Comparison of ENCODE assay signal across 17 cellular contexts in the genomic region with DNA sequence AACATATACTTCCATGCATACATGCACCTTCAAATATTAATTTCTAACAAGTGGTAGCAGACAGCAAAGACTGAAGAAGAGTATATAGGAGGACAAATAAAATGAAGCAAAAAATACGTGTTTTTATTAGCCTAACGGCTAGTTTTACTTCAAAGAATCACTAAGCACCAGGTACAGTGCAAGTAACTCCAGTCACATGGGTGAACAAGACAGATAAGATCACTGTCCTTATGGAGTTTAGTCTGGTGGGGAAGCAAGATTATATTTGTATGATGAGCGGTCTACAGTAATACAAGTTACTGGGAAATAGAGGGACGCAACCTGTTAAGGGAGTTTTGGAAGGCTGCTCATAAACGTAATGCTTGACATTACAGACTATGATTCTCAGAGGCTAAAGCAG. TPM values are rescaled to one million over a fixed set of nuclear protein-coding genes. Genes with fewer than 3 reads are reported as not detected.
DNase-seq lines count a peak whose midpoint lies in the region; ATAC-seq, FAIRE-seq and TF ChIP-seq lines count a peak whose summit lies in the region.
"Had no signal": no experiment of that assay in that cellular context is flagged by ENCODE, and none has a peak within 500 bp of the region (broad histone marks: within the 10 kb centered on the region; RNA-seq: fewer than 3 reads in every experiment).

No MANE protein-coding gene starts in this region.

- H4K20me1 ChIP-seq in K562 (replicated peaks; ENCODE audit: control insufficient read depth, insufficient read depth, low read length) (no peaks in the 10 kb centered on the region), keratinocyte (ENCODE audit: control insufficient read depth, extremely low read depth, insufficient read depth, low read length) (no peaks in the 10 kb centered on the region)

- H3K27ac ChIP-seq in HL-60 (replicated peaks): 0 out of 2 replicates have a peak overlapping the region, but pooled peaks have one; percentile 16
- H3K27ac ChIP-seq in K562 (ENCODE audit: extremely low read depth, low read depth, low read length): peak overlapping the region; percentile 38; the same call in 2 of the 3 replicates
- peak overlapping the region; percentile 62 for H3K27ac ChIP-seq in keratinocyte (ENCODE audit: control insufficient read depth, insufficient read depth, low read length)

- POLR2A ChIA-PET in K562 (lab: Yijun Ruan, JAX): interaction anchor here (0.6 to 3.3 kb wide), 4 partner anchors 10 to 243 kb away, joined by 3 to 19 read pairs (median 9); a partner anchor contains a TSS

- H3K36me3 ChIP-seq in K562 (ENCODE audit: control insufficient read depth, insufficient read depth, low read length) (peaks cover 78% of the 10 kb centered on the region), keratinocyte (ENCODE audit: control insufficient read depth in 2 of 2, extremely low read depth in 1 of 2, insufficient read depth in 2 of 2, low read length in 2 of 2) (peaks cover 7 to 32% of the 10 kb centered on the region in 2 experiments)

- intact Hi-C loops in K562 (cut with micrococcal nuclease): no loop called here

- in situ Hi-C loops in K562 (cut with MboI): no loop called here

- H3K4me1 ChIP-seq in K562 (replicated peaks in 1 of 2; ENCODE audit: control insufficient read depth in 2 of 2, insufficient read depth in 2 of 2, low read length in 2 of 2): peaks cover 17 to 38% of the 10 kb centered on the region in 2 experiments; a peak in 3 of 5 replicates
- H3K4me1 ChIP-seq in keratinocyte (ENCODE audit: control insufficient read depth, extremely low read depth, insufficient read depth, low read length): peaks cover 33% of the 10 kb centered on the region
- H3K4me1 ChIP-seq: HAP-1 had no signal

- WGBS in K562 (ENCODE audit: insufficient coverage, low coverage, missing lambda C conversion rate): 26% methylated on average over 5 of the region's 5 CpGs

- no TSS peak for BruUV-seq in K562 (replicated peaks; lab: Mats Ljungman, UMichigan)

- no peak overlapping the region for H2AFZ ChIP-seq in K562 (ENCODE audit: low read depth, low read length)
- H2AFZ ChIP-seq in keratinocyte (ENCODE audit: control insufficient read depth, low read length): no peak overlapping the region

- H3K9ac ChIP-seq in K562 (ENCODE audit: insufficient read depth in 1 of 2, low read depth in 2 of 2, low read length in 2 of 2) (no peak overlapping the region), keratinocyte (ENCODE audit: control insufficient read depth, extremely low read depth, insufficient read depth, low read length) (no peak overlapping the region)

- H3K4me2 ChIP-seq in K562 (ENCODE audit: insufficient read depth, low read length) (peak overlapping the region; percentile 17; the same call in 1 of the 2 replicates), keratinocyte (ENCODE audit: control insufficient read depth, extremely low read depth, insufficient read depth, low read depth, low read length) (no peak overlapping the region)

- TF ChIP-seq RAD21 in K562 (CRISPR knock-in tag; conservative IDR thresholded peaks at IDR 0.05 in 1 of 2, IDR thresholded peaks at IDR 0.05 in 1 of 2): no peak

- FAIRE-seq in K562 (lab: Jason Lieb, UNC): no peak
- no peak for FAIRE-seq in keratinocyte (lab: Jason Lieb, UNC)
- FAIRE-seq: GM12891, GM18507 had no signal

- DNase-seq in HL-60 (ENCODE audit: low read depth in 1 of 2, low spot score in 1 of 2): no peak
- DNase-seq in K562 (ENCODE audit: extremely low read depth in 1 of 4, low spot score in 3 of 4): peak; percentile 34 to 44 (median 38)
- no peak for DNase-seq in keratinocyte (ENCODE audit: low read depth, low spot score)
- no peak for DNase-seq in GM19238 (ENCODE audit: insufficient read length, low spot score)
- no peak for DNase-seq in SW 1271 (lab: John Stamatoyannopoulos, UW)
- no peak for DNase-seq in EL
- DNase-seq: C1 segment of cervical spinal cord; Caco-2; CD4-positive, CD25-positive, alpha-beta regulatory T cell; CD8-positive, alpha-beta T cell; DMS 273 treated with DMSO at 0.1 percent for 48 hours; DMS79; GF-D8; GOT3 had no signal

- peak; percentile 64 for ATAC-seq in K562
- ATAC-seq: CD8-positive, alpha-beta T cell had no signal

- H3K4me3 ChIP-seq in HL-60 (replicated peaks; ENCODE audit: insufficient read depth, low read length) (no peak overlapping the region), K562 (no peak overlapping the region), keratinocyte (ENCODE audit: control insufficient read depth in 2 of 3, extremely low read depth in 1 of 3, insufficient read depth in 2 of 3, low read depth in 1 of 3, low read length in 3 of 3) (no peak overlapping the region)
- H3K4me3 ChIP-seq: HAP-1 had no signal

- no peak for TF ChIP-seq CTCF in HL-60 (IDR thresholded peaks at IDR 0.05; ENCODE audit: insufficient read depth, low read length)
- TF ChIP-seq CTCF in K562 (IDR thresholded peaks at IDR 0.05 in 2 of 3, conservative IDR thresholded peaks at IDR 0.05 in 1 of 3; ENCODE audit: insufficient read depth in 2 of 3, low read depth in 1 of 3, low read length in 3 of 3): no peak
- TF ChIP-seq CTCF in keratinocyte (optimal IDR thresholded peaks at IDR 0.05 in 1 of 3, IDR thresholded peaks at IDR 0.05 in 1 of 3, conservative IDR thresholded peaks at IDR 0.05 in 1 of 3; ENCODE audit: extremely low read depth in 1 of 3, insufficient read depth in 2 of 3, low read length in 3 of 3): no peak

- no peak for TF ChIP-seq POLR2A in K562 (conservative IDR thresholded peaks at IDR 0.05)

- H3K9me1 ChIP-seq in K562 (ENCODE audit: control insufficient read depth, insufficient read depth, low read length) (no peaks in the 10 kb centered on the region), keratinocyte (ENCODE audit: control insufficient read depth, extremely low read depth, insufficient read depth, low read length) (no peaks in the 10 kb centered on the region)

- no peaks in the 10 kb centered on the region for H3K9me3 ChIP-seq in K562 (replicated peaks; ENCODE audit: control insufficient read depth, insufficient read depth, low read depth, low read length)
- H3K9me3 ChIP-seq in keratinocyte (ENCODE audit: control insufficient read depth, low read depth, low read length): no peaks in the 10 kb centered on the region
- H3K9me3 ChIP-seq: Caco-2, HAP-1 had no signal

- no peak for TF ChIP-seq EP300 in K562 (IDR thresholded peaks at IDR 0.05; ENCODE audit: low read length)

- H3K79me2 ChIP-seq in K562 (ENCODE audit: control insufficient read depth, insufficient read depth, low read length) (peaks cover 42% of the 10 kb centered on the region), keratinocyte (ENCODE audit: control insufficient read depth, insufficient read depth, low read length) (peaks cover 31% of the 10 kb centered on the region)

- H3K27me3 ChIP-seq in HL-60 (ENCODE audit: insufficient read depth, poor library complexity, severe bottlenecking) (no peaks in the 10 kb centered on the region), K562 (ENCODE audit: control insufficient read depth in 2 of 2, insufficient read depth in 2 of 2, low read length in 2 of 2) (no peaks in the 10 kb centered on the region), keratinocyte (ENCODE audit: control insufficient read depth, extremely low read depth, insufficient read depth, low read length) (no peaks in the 10 kb centered on the region)

- CTCF ChIA-PET in K562 (lab: Yijun Ruan, JAX; ENCODE audit: low intra/inter-chr PET ratio): no interaction called here

- dilution Hi-C loops in keratinocyte (cut with MboI; ENCODE audit: extremely low pct_ligation_motif_present, low sequenced_read_pairs): no loop called here

TF ChIP-seq in K562, 482 proteins besides CTCF, POLR2A, EP300 and RAD21 (continues in another document):
- 0 out of 2 replicates have a peak, but pooled peaks have one; percentile 4 for TF ChIP-seq SMARCA4 (IDR thresholded peaks at IDR 0.05)
- TF ChIP-seq EHMT2 (IDR thresholded peaks at IDR 0.05): no peak
- no peak for TF ChIP-seq FOS (IDR thresholded peaks at IDR 0.05; ENCODE audit: extremely low read depth, insufficient read length)
- TF ChIP-seq, protein P1, sequence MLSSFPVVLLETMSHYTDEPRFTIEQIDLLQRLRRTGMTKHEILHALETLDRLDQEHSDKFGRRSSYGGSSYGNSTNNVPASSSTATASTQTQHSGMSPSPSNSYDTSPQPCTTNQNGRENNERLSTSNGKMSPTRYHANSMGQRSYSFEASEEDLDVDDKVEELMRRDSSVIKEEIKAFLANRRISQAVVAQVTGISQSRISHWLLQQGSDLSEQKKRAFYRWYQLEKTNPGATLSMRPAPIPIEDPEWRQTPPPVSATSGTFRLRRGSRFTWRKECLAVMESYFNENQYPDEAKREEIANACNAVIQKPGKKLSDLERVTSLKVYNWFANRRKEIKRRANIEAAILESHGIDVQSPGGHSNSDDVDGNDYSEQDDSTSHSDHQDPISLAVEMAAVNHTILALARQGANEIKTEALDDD (IDR thresholded peaks at IDR 0.05): 0 out of 2 replicates have a peak, but pooled peaks have one; percentile 43
- TF ChIP-seq SETDB1 (IDR thresholded peaks at IDR 0.05; ENCODE audit: low read length): no peak

RNA-seq across cellular contexts. Expression of a gene that starts 16.0 kb away (rescaled TPM):
- 68.9 and 132 TPM in 2 replicates for total RNA-seq in K562 (2011; cell fraction: chromatin; rRNA removed; ENCODE audit: low replicate concordance)
- 44.0 and 45.8 TPM in 2 replicates for total RNA-seq in K562 (2011; cell fraction: nucleolus; rRNA removed)
- total RNA-seq in K562 (2011; cell fraction: nucleoplasm; rRNA removed): 87.5 and 126 TPM in 2 replicates
- total RNA-seq in K562 (2014; rRNA removed) (24.5 and 26.8 TPM in 2 replicates), K562 (2014; rRNA removed; fragmentation: Illumina TruSeq; extraction: Trizol) (31.3 and 35.6 TPM in 2 replicates), K562 (2015; rRNA removed; fragmentation: Illumina TruSeq; extraction: Trizol) (27.6 and 28.1 TPM in 2 replicates), K562 (2021) (46.7 and 50.0 TPM in 2 replicates)
- polyA plus RNA-seq in K562 (2011; rRNA removed) (50.2 and 57.8 TPM in 2 replicates), K562 (2014; fragmentation: Illumina TruSeq; extraction: Trizol) (28.0 and 29.9 TPM in 2 replicates), K562 (2014; fragmentation: Nextera tagmentation; extraction: Ambion mirVana) (1 to 10 TPM; 2.5 to 2.9 TPM), K562 (2014; rRNA removed) (40.6 and 46.9 TPM in 2 replicates), keratinocyte (45.0 to 68.3 TPM (median 59.9 TPM) in 3 replicates)
- polyA plus RNA-seq in K562 (2011; cell fraction: cytosol; rRNA removed): 24.2 and 45.4 TPM in 2 replicates
- 52.8 and 54.2 TPM in 2 replicates for polyA plus RNA-seq in K562 (2011; cell fraction: nucleus; rRNA removed)
- polyA plus RNA-seq in K562 (2012): 14.4 and 22.9 TPM in 2 replicates
- 72.2 and 86.8 TPM in 2 replicates for polyA minus RNA-seq in K562 (2011; rRNA and poly(A)+ RNA removed)
- 17.1 and 20.9 TPM in 2 replicates for polyA minus RNA-seq in K562 (2011; cell fraction: cytosol; rRNA and poly(A)+ RNA removed)
- 35.3 and 73.3 TPM in 2 replicates for polyA minus RNA-seq in K562 (2011; cell fraction: nucleus; rRNA and poly(A)+ RNA removed)
- polyA plus RNA-seq in keratinocyte (2011; ENCODE audit: low read depth): 23.5 TPM
- 44.1 and 58.3 TPM in 2 replicates for polyA plus RNA-seq in keratinocyte (2011; cell fraction: cytosol; rRNA removed)
- polyA plus RNA-seq in keratinocyte (2011; cell fraction: nucleus; rRNA removed): 52.7 and 57.8 TPM in 2 replicates
- 24.2 and 41.3 TPM in 2 replicates for polyA plus RNA-seq in keratinocyte (2012; ENCODE audit: low replicate concordance)
- 49.1 to 88.5 TPM (median 56.9 TPM) in 3 replicates for polyA minus RNA-seq in keratinocyte
- polyA minus RNA-seq in keratinocyte (2011; cell fraction: cytosol; rRNA and poly(A)+ RNA removed): 30.7 TPM
- 22.1 and 42.6 TPM in 2 replicates for polyA minus RNA-seq in keratinocyte (2011; cell fraction: nucleus; rRNA and poly(A)+ RNA removed)

Comparison
In these comparisons a context has a peak if more than half of its experiments do, and no peak if none do; other contexts are left out.
1. DNase-seq: peak in K562 (4 of 4); none in HL-60 (0 of 2), keratinocyte (single experiment), GM19238 (single experiment), SW 1271 (0 of 2) and EL (single experiment).
2. Peak in every context shown above with its lines, with median percentiles within 50 percentile points of each other: H3K27ac ChIP-seq.